Comparison of ENCODE assay signal across 28 cellular contexts in genomic region chr5:134637106-134637721, GRCh38. TPM values are rescaled to one million over a fixed set of nuclear protein-coding genes. Genes with fewer than 3 reads are reported as not detected.
A peak's percentile ranks its signal among the peaks of the same experiment; 100 is the strongest.
DNase-seq lines count a peak whose midpoint lies in the region; ATAC-seq, FAIRE-seq and TF ChIP-seq lines count a peak whose summit lies in the region.
"Had no signal": no experiment of that assay in that cellular context is flagged by ENCODE, and none has a peak within 500 bp of the region (broad histone marks: within the 10 kb centered on the region; RNA-seq: fewer than 3 reads in every experiment).

No MANE protein-coding gene starts in this region.

- no peak overlapping the region for H3K4me3 Mint-ChIP-seq in endodermal cell
- no peak overlapping the region for H3K4me3 Mint-ChIP-seq in mesothelial cell of epicardium
- H3K4me3 Mint-ChIP-seq in activated T-helper 17 cell treated with anti-CD3 and anti-CD28 coated beads, Interleukin-2, amount 50 U/mL, for 72 hours = no peak overlapping the region
- H3K4me3 Mint-ChIP-seq: activated CD4-positive, alpha-beta T cell treated with anti-CD3 and anti-CD28 coated beads, Interleukin-2, amount 10 ng/mL, durations not matched to agents 24 days and 14 days; activated CD8-positive, alpha-beta memory T cell treated with anti-CD3 and anti-CD28 coated beads, Interleukin-2, amount 10 ng/mL, durations not matched to agents 7 days and 5 days; activated naive CD8-positive, alpha-beta T cell treated with anti-CD3 and anti-CD28 coated beads, Interleukin-2, amount 10 ng/mL, durations not matched to agents 7 days and 5 days; memory B cell; naive thymus-derived CD8-positive, alpha-beta T cell had no signal

- no peak overlapping the region for H3K9ac ChIP-seq in endodermal cell (ENCODE audit: extremely low read depth, low read length, poor library complexity, severe bottlenecking)

- 82% methylated on average over 10 of the region's 10 CpGs for WGBS in A549 (ENCODE audit: missing lambda C conversion rate)
- 94 to 96% methylated on average over 8 to 10 of the region's 10 CpGs for WGBS in endodermal cell (ENCODE audit: insufficient coverage in 1 of 2, insufficient read length in 1 of 2), 2 experiments
- WGBS in transverse colon (ENCODE audit: low coverage in 1 of 2), 2 donors = 82 to 86% methylated on average over 4 to 10 of the region's 10 CpGs

- H3K9me3 Mint-ChIP-seq in endodermal cell = no peaks in the 10 kb centered on the region
- H3K9me3 Mint-ChIP-seq in mesothelial cell of epicardium = no peaks in the 10 kb centered on the region
- H3K9me3 Mint-ChIP-seq in activated T-helper 17 cell treated with anti-CD3 and anti-CD28 coated beads, Interleukin-2, amount 50 U/mL, for 72 hours = no peaks in the 10 kb centered on the region
- H3K9me3 Mint-ChIP-seq: activated CD4-positive, alpha-beta T cell treated with anti-CD3 and anti-CD28 coated beads, Interleukin-2, amount 10 ng/mL, durations not matched to agents 24 days and 14 days; activated naive CD8-positive, alpha-beta T cell treated with anti-CD3 and anti-CD28 coated beads, Interleukin-2, amount 10 ng/mL, durations not matched to agents 7 days and 5 days; memory B cell; naive thymus-derived CD8-positive, alpha-beta T cell had no signal

- H3K4me1 Mint-ChIP-seq in endodermal cell = no peaks in the 10 kb centered on the region
- H3K4me1 Mint-ChIP-seq in mesothelial cell of epicardium = peaks cover 4% of the 10 kb centered on the region
- H3K4me1 Mint-ChIP-seq in activated T-helper 17 cell treated with anti-CD3 and anti-CD28 coated beads, Interleukin-2, amount 50 U/mL, for 72 hours = peaks cover 6% of the 10 kb centered on the region
- H3K4me1 Mint-ChIP-seq: memory B cell had no signal

- H3K36me3 ChIP-seq in endodermal cell (ENCODE audit: control insufficient read depth, insufficient read depth, low read length) (no peaks in the 10 kb centered on the region), transverse colon (no peaks in the 10 kb centered on the region)
- H3K36me3 ChIP-seq: SJCRH30, vagina had no signal

- H3K27ac Mint-ChIP-seq in endodermal cell (no peak overlapping the region), mesothelial cell of epicardium (peak overlapping the region; percentile 78)
- H3K27ac Mint-ChIP-seq in activated T-helper 17 cell treated with anti-CD3 and anti-CD28 coated beads, Interleukin-2, amount 50 U/mL, for 72 hours = no peak overlapping the region
- H3K27ac Mint-ChIP-seq: activated CD4-positive, alpha-beta T cell treated with anti-CD3 and anti-CD28 coated beads, Interleukin-2, amount 10 ng/mL, durations not matched to agents 24 days and 14 days; activated CD8-positive, alpha-beta memory T cell treated with anti-CD3 and anti-CD28 coated beads, Interleukin-2, amount 10 ng/mL, durations not matched to agents 7 days and 5 days; activated naive CD8-positive, alpha-beta T cell treated with anti-CD3 and anti-CD28 coated beads, Interleukin-2, amount 10 ng/mL, durations not matched to agents 7 days and 5 days; memory B cell; naive thymus-derived CD8-positive, alpha-beta T cell had no signal

- TF ChIP-seq CTCF in A549 (IDR thresholded peaks at IDR 0.05) = no peak
- no peak for TF ChIP-seq CTCF in endodermal cell (conservative IDR thresholded peaks at IDR 0.05)
- no peak for TF ChIP-seq CTCF in mesothelial cell of epicardium (IDR thresholded peaks at IDR 0.05; ENCODE audit: unreplicated experiment)
- no peak for TF ChIP-seq CTCF in transverse colon (IDR thresholded peaks at IDR 0.05)

- H3K27me3 Mint-ChIP-seq in endodermal cell (ENCODE audit: insufficient read depth) = no peaks in the 10 kb centered on the region
- no peaks in the 10 kb centered on the region for H3K27me3 Mint-ChIP-seq in mesothelial cell of epicardium (ENCODE audit: low read depth)
- H3K27me3 Mint-ChIP-seq in activated T-helper 17 cell treated with anti-CD3 and anti-CD28 coated beads, Interleukin-2, amount 50 U/mL, for 72 hours = no peaks in the 10 kb centered on the region
- H3K27me3 Mint-ChIP-seq: activated CD4-positive, alpha-beta T cell treated with anti-CD3 and anti-CD28 coated beads, Interleukin-2, amount 10 ng/mL, durations not matched to agents 24 days and 14 days; activated CD8-positive, alpha-beta memory T cell treated with anti-CD3 and anti-CD28 coated beads, Interleukin-2, amount 10 ng/mL, durations not matched to agents 7 days and 5 days; activated naive CD8-positive, alpha-beta T cell treated with anti-CD3 and anti-CD28 coated beads, Interleukin-2, amount 10 ng/mL, durations not matched to agents 7 days and 5 days; memory B cell; naive thymus-derived CD8-positive, alpha-beta T cell had no signal

- TF ChIP-seq RAD21 in A549 (conservative IDR thresholded peaks at IDR 0.05 in 1 of 2, IDR thresholded peaks at IDR 0.05 in 1 of 2) = no peak

- TF ChIP-seq POLR2A in A549 (IDR thresholded peaks at IDR 0.05; ENCODE audit: low read length) (no peak), transverse colon (IDR thresholded peaks at IDR 0.05) (no peak)

- POLR2A ChIA-PET in A549 (lab: Yijun Ruan, JAX) = no interaction called here

- ATAC-seq in A549 = no peak
- ATAC-seq in activated T-helper 17 cell treated with anti-CD3 and anti-CD28 coated beads, Interleukin-2, amount 50 U/mL, for 72 hours (replicated peaks) = no peak
- ATAC-seq: activated CD8-positive, alpha-beta memory T cell treated with anti-CD3 and anti-CD28 coated beads, Interleukin-2, amount 10 ng/mL, durations not matched to agents 7 days and 5 days; naive thymus-derived CD8-positive, alpha-beta T cell; sciatic nerve had no signal

- in situ Hi-C loops in transverse colon (cut with MboI; ENCODE audit: low pct_ligation_motif_present in 1 of 4, low pct_unique_long_range_greater_than_20kb in 1 of 4, low sequenced_read_pairs in 3 of 4) = no loop called here

- H3K27ac ChIP-seq in A549 = no peak overlapping the region
- no peak overlapping the region for H3K27ac ChIP-seq in endodermal cell (ENCODE audit: low read depth, low read length)
- H3K27ac ChIP-seq in transverse colon = no peak overlapping the region
- H3K27ac ChIP-seq: SJCRH30, vagina had no signal

- H3K9me3 ChIP-seq in A549 = no peaks in the 10 kb centered on the region
- no peaks in the 10 kb centered on the region for H3K9me3 ChIP-seq in endodermal cell (ENCODE audit: control insufficient read depth, low read length)
- H3K9me3 ChIP-seq in transverse colon = no peaks in the 10 kb centered on the region
- H3K9me3 ChIP-seq: SJCRH30, vagina had no signal

- H3K27me3 ChIP-seq in endodermal cell (ENCODE audit: control insufficient read depth, insufficient read depth, low read length, poor library complexity, severe bottlenecking) = no peaks in the 10 kb centered on the region
- H3K27me3 ChIP-seq in transverse colon = no peaks in the 10 kb centered on the region
- H3K27me3 ChIP-seq: vagina had no signal

- H3K4me1 ChIP-seq in A549 (no peaks in the 10 kb centered on the region), endodermal cell (ENCODE audit: control insufficient read depth, insufficient read depth, low read length) (no peaks in the 10 kb centered on the region), transverse colon (peaks cover 0 to 19% (median 11%) of the 10 kb centered on the region in 4 donors)
- H3K4me1 ChIP-seq: SJCRH30 had no signal

- no peak for FAIRE-seq in A549 (lab: Jason Lieb, UNC)
- FAIRE-seq: GM18507, H1 had no signal

- DNase-seq in A549 (ENCODE audit: low read depth in 1 of 2, low spot score in 1 of 2) (no peak), HPDE6-E6E7 (ENCODE audit: extremely low spot score) (peak; percentile 80), endodermal cell (peak; percentile 13), mesothelial cell of epicardium (ENCODE audit: low spot score in 2 of 2, unreplicated experiment in 2 of 2) (no peak), transverse colon (no peak), SK-N-DZ (ENCODE audit: low spot score) (no peak), AML-193 (lab: John Stamatoyannopoulos, UW) (no peak)
- DNase-seq: activated CD4-positive, alpha-beta T cell treated with anti-CD3 and anti-CD28 coated beads, Interleukin-2, amount 10 ng/mL, durations not matched to agents 24 days and 14 days; activated CD8-positive, alpha-beta memory T cell treated with anti-CD3 and anti-CD28 coated beads, Interleukin-2, amount 10 ng/mL, durations not matched to agents 7 days and 5 days; activated naive CD8-positive, alpha-beta T cell treated with anti-CD3 and anti-CD28 coated beads, Interleukin-2, amount 10 ng/mL, durations not matched to agents 7 days and 5 days; effector CD4-positive, alpha-beta T cell; GDM1; KG1; naive thymus-derived CD8-positive, alpha-beta T cell; NCI-H1048; NCI-H1930; NCI-H345; NCI-H82; OCI-M1; SJCRH30; substantia nigra; T-helper 1 cell had no signal

- TF ChIP-seq EP300 in A549 (IDR thresholded peaks at IDR 0.05) (no peak), transverse colon (IDR thresholded peaks at IDR 0.05; ENCODE audit: low read depth) (no peak)

- no peak overlapping the region for H3K4me2 ChIP-seq in A549

- CTCF ChIA-PET in A549 (lab: Yijun Ruan, JAX) = interaction anchor here (0.5 to 2.5 kb wide), 2 partner anchors 41 to 50 kb away, joined by 3 to 8 read pairs; no protein-coding TSS in a partner anchor

- H3K36me3 Mint-ChIP-seq in endodermal cell (ENCODE audit: low read depth) = no peaks in the 10 kb centered on the region
- H3K36me3 Mint-ChIP-seq in mesothelial cell of epicardium = no peaks in the 10 kb centered on the region
- H3K36me3 Mint-ChIP-seq in activated T-helper 17 cell treated with anti-CD3 and anti-CD28 coated beads, Interleukin-2, amount 50 U/mL, for 72 hours (ENCODE audit: low read depth) = no peaks in the 10 kb centered on the region
- H3K36me3 Mint-ChIP-seq: activated CD8-positive, alpha-beta memory T cell treated with anti-CD3 and anti-CD28 coated beads, Interleukin-2, amount 10 ng/mL, durations not matched to agents 7 days and 5 days; activated naive CD8-positive, alpha-beta T cell treated with anti-CD3 and anti-CD28 coated beads, Interleukin-2, amount 10 ng/mL, durations not matched to agents 7 days and 5 days; memory B cell; naive thymus-derived CD8-positive, alpha-beta T cell had no signal

- no peak overlapping the region for H3K4me3 ChIP-seq in A549
- H3K4me3 ChIP-seq in endodermal cell (ENCODE audit: low read length) = no peak overlapping the region
- H3K4me3 ChIP-seq in transverse colon = no peak overlapping the region
- H3K4me3 ChIP-seq: SJCRH30, vagina had no signal

- intact Hi-C loops in transverse colon (cut with DNase I; ENCODE audit: low total_unique reads) = no loop called here

RNA-seq across cellular contexts. Expression of gene SAR1B, which starts 4.6 kb away (rescaled TPM):
- polyA plus RNA-seq in A549 (2011; rRNA removed) (63.2 and 105 TPM in 2 replicates), A549 (2017; fragmentation: RNase III; extraction: RNeasy Plus Mini Kit Qiagen cat#74134 plus additional on column Dnase treatment) (51.1 to 59.8 TPM (median 57.2 TPM) in 3 replicates)
- 13.0 and 20.8 TPM in 2 replicates for polyA plus RNA-seq in A549 (2012; cell fraction: cytosol; rRNA removed)
- polyA plus RNA-seq in A549 (2012; cell fraction: nucleus; rRNA removed) = 5.2 and 12.4 TPM in 2 replicates
- 26.5 and 30.8 TPM in 2 replicates for polyA minus RNA-seq in A549 (2011; rRNA and poly(A)+ RNA removed)
- total RNA-seq in endodermal cell (10 to 100 TPM; 18.4 to 24.2 TPM), mesothelial cell of epicardium (26.1 to 30.4 TPM (median 30.2 TPM) in 3 replicates), transverse colon (10 to 100 TPM; 14.3 to 77.8 (median 59.8) TPM)
- polyA plus RNA-seq in endodermal cell (2013, experiment 1 of 2) = 25.4 TPM
- polyA plus RNA-seq in endodermal cell (2013, experiment 2 of 2) = 27.4 TPM
- 23.9 and 27.0 TPM in 2 replicates for polyA plus RNA-seq in SK-N-DZ (2014; cell fraction: cytosol; rRNA removed)
- polyA plus RNA-seq in SK-N-DZ (2014; cell fraction: nucleus; rRNA removed) = 19.9 and 34.1 TPM in 2 replicates
- 10 to 100 TPM; 41.6 to 73.0 TPM for total RNA-seq in activated T-helper 17 cell treated with anti-CD3 and anti-CD28 coated beads, Interleukin-2, amount 50 U/mL, for 72 hours

RNA-seq across cellular contexts. Expression of gene SEC24A, which starts 11.4 kb away (rescaled TPM):
- polyA plus RNA-seq in A549 (2011; rRNA removed) (23.6 and 23.7 TPM in 2 replicates), A549 (2017; fragmentation: RNase III; extraction: RNeasy Plus Mini Kit Qiagen cat#74134 plus additional on column Dnase treatment) (10.4 to 11.6 TPM (median 10.9 TPM) in 3 replicates)
- polyA plus RNA-seq in A549 (2012; cell fraction: cytosol; rRNA removed) = 6.0 and 7.1 TPM in 2 replicates
- 4.4 and 4.8 TPM in 2 replicates for polyA plus RNA-seq in A549 (2012; cell fraction: nucleus; rRNA removed)
- polyA minus RNA-seq in A549 (2011; rRNA and poly(A)+ RNA removed) = 19.5 and 21.0 TPM in 2 replicates
- total RNA-seq in endodermal cell (10 to 100 TPM; 26.5 to 32.1 TPM), mesothelial cell of epicardium (27.4 to 29.5 TPM (median 29.3 TPM) in 3 replicates), transverse colon (10 to 100 TPM in 3 of 4 donors, 1 to 10 TPM in 1; 9.2 to 26.7 (median 18.6) TPM)
- 22.1 TPM for polyA plus RNA-seq in endodermal cell (2013, experiment 1 of 2)
- 22.1 TPM for polyA plus RNA-seq in endodermal cell (2013, experiment 2 of 2)
- 12.5 and 14.4 TPM in 2 replicates for polyA plus RNA-seq in SK-N-DZ (2014; cell fraction: cytosol; rRNA removed)
- polyA plus RNA-seq in SK-N-DZ (2014; cell fraction: nucleus; rRNA removed) = 7.2 and 9.1 TPM in 2 replicates
- total RNA-seq in activated T-helper 17 cell treated with anti-CD3 and anti-CD28 coated beads, Interleukin-2, amount 50 U/mL, for 72 hours = 10 to 100 TPM; 43.6 to 55.4 TPM

Comparison
In these comparisons a context has a peak if more than half of its experiments do, and no peak if none do; other contexts are left out.
1. DNase-seq: peak in HPDE6-E6E7 (single experiment) and endodermal cell (single experiment); none in A549 (0 of 2), mesothelial cell of epicardium (0 of 2), transverse colon (single experiment), SK-N-DZ (single experiment) and AML-193 (0 of 2).